ENCODE assay signal across 14 cellular contexts in genomic region chr2:144389151-144389929, GRCh38.
DNase-seq lines count a peak whose midpoint lies in the region; ATAC-seq and TF ChIP-seq lines count a peak whose summit lies in the region.
"Had no signal": no experiment of that assay in that cellular context is flagged by ENCODE, and none has a peak within 500 bp of the region (broad histone marks: within the 10 kb centered on the region; RNA-seq: fewer than 3 reads in every experiment).

No MANE protein-coding gene starts in this region.

- H3K27ac ChIP-seq in Panc1 (ENCODE audit: low read length) (peak overlapping the region; percentile 65; the same call in 1 of the 2 replicates), gastroesophageal sphincter (no peak overlapping the region)
- H3K27ac ChIP-seq: PC-9 had no signal

- H3K4me3 ChIP-seq in Caco-2 (ENCODE audit: low read depth, low read length) (peak overlapping the region; percentile 42), Panc1 (ENCODE audit: low read depth in 2 of 2, low read length in 2 of 2) (peak overlapping the region; percentile 55 to 76), gastroesophageal sphincter (peak overlapping the region; percentile 13 to 35), mucosa of descending colon (no peak overlapping the region)
- H3K4me3 ChIP-seq: cardiac muscle cell, PC-9 had no signal

- DNase-seq in Caco-2 (peak; percentile 24 to 46), Panc1 (ENCODE audit: low read depth, low spot score) (no peak), mucosa of descending colon (peak in 2 of 3 donors; percentile 31 to 54), NCI-H2171 (lab: John Stamatoyannopoulos, UW) (no peak), cerebellum (ENCODE audit: low spot score) (no peak), erythroblast (lab: John Stamatoyannopoulos, UW) (no peak)
- DNase-seq: activated T-cell treated with anti-CD3 and anti-CD28 coated beads, Interleukin-2, amount 50 U/mL, for 72 hours; NCI-H1048; substantia nigra had no signal

- no peaks in the 10 kb centered on the region for H3K4me1 Mint-ChIP-seq in Caco-2 (ENCODE audit: low read depth, unreplicated experiment)

- H3K27ac Mint-ChIP-seq in Caco-2 (ENCODE audit: unreplicated experiment): no peak overlapping the region
- H3K27ac Mint-ChIP-seq: activated T-cell treated with anti-CD3 and anti-CD28 coated beads, Interleukin-2, amount 50 U/mL, for 72 hours had no signal

- 0 out of 2 replicates have a peak, but pooled peaks cover 1% of the 10 kb centered on the region for H3K27me3 ChIP-seq in Caco-2 (replicated peaks; ENCODE audit: control insufficient read depth, insufficient read depth, low read length)
- peaks cover 5% of the 10 kb centered on the region for H3K27me3 ChIP-seq in Panc1 (ENCODE audit: control insufficient read depth, insufficient read depth, low read length)
- H3K27me3 ChIP-seq in gastroesophageal sphincter: no peaks in the 10 kb centered on the region
- H3K27me3 ChIP-seq: cardiac muscle cell had no signal

- POLR2A ChIA-PET in Caco-2 (lab: Charles Lee): no interaction called here
- POLR2A ChIA-PET in Panc1 (lab: Charles Lee): no interaction called here

- no peaks in the 10 kb centered on the region for H3K36me3 Mint-ChIP-seq in Caco-2 (ENCODE audit: insufficient read depth, unreplicated experiment)

- BruUV-seq in Caco-2 (replicated peaks; lab: Mats Ljungman, UMichigan) (no TSS peak), Panc1 (replicated peaks; lab: Mats Ljungman, UMichigan) (no TSS peak)

- WGBS in gastroesophageal sphincter (ENCODE audit: low coverage in 1 of 2), 2 donors: 68 to 88% methylated on average over 12 to 23 of the region's 37 CpGs

- in situ Hi-C loops in Panc1 (cut with HindIII; ENCODE audit: low pct_unique_long_range_greater_than_20kb, low sequenced_read_pairs): no loop called here

- H3K27me3 Mint-ChIP-seq in Caco-2 (ENCODE audit: insufficient read depth, unreplicated experiment): no peaks in the 10 kb centered on the region

- ATAC-seq in Panc1: peak; percentile 88
- no peak for ATAC-seq in gastroesophageal sphincter
- peak; percentile 73 for ATAC-seq in mucosa of descending colon
- no peak for ATAC-seq in GM18907 (IDR thresholded peaks at IDR 0.05; ENCODE audit: unreplicated experiment)
- ATAC-seq: activated T-cell treated with anti-CD3 and anti-CD28 coated beads, Interleukin-2, amount 50 U/mL, for 72 hours had no signal

- TF ChIP-seq CTCF in Caco-2 (IDR thresholded peaks at IDR 0.05; ENCODE audit: insufficient read depth in 1 of 2, low read depth in 1 of 2, low read length in 1 of 2, severe bottlenecking in 1 of 2, unreplicated experiment in 1 of 2): no peak
- TF ChIP-seq CTCF in Panc1 (IDR thresholded peaks at IDR 0.05): no peak
- TF ChIP-seq CTCF in gastroesophageal sphincter (IDR thresholded peaks at IDR 0.05): no peak
- no peak for TF ChIP-seq CTCF in mucosa of descending colon (IDR thresholded peaks at IDR 0.05)

- H3K36me3 ChIP-seq in Caco-2 (ENCODE audit: control insufficient read depth, insufficient read depth, low read length): no peaks in the 10 kb centered on the region
- no peaks in the 10 kb centered on the region for H3K36me3 ChIP-seq in Panc1 (ENCODE audit: control insufficient read depth, insufficient read depth, low read length)
- H3K36me3 ChIP-seq in gastroesophageal sphincter: peaks cover 0 to 17% of the 10 kb centered on the region in 2 donors
- H3K36me3 ChIP-seq in mucosa of descending colon (ENCODE audit: low read depth): no peaks in the 10 kb centered on the region

- H3K9me3 ChIP-seq in Caco-2 (no peaks in the 10 kb centered on the region), Panc1 (ENCODE audit: control insufficient read depth, insufficient read depth, low read depth, low read length) (no peaks in the 10 kb centered on the region), gastroesophageal sphincter (no peaks in the 10 kb centered on the region), mucosa of descending colon (no peaks in the 10 kb centered on the region)

- CTCF ChIA-PET in Caco-2 (lab: Charles Lee): no interaction called here
- CTCF ChIA-PET in Panc1 (lab: Charles Lee): no interaction called here

- no peak for TF ChIP-seq EP300 in gastroesophageal sphincter (IDR thresholded peaks at IDR 0.05)

- H3K4me1 ChIP-seq in Caco-2 (peaks cover 4% of the 10 kb centered on the region; the same call in 1 of the 2 replicates), Panc1 (ENCODE audit: control insufficient read depth, insufficient read depth, low read length) (no peaks in the 10 kb centered on the region), gastroesophageal sphincter (peaks cover 0 to 19% (median 2%) of the 10 kb centered on the region in 3 donors), mucosa of descending colon (ENCODE audit: low read depth) (no peaks in the 10 kb centered on the region)

- H3K9me3 Mint-ChIP-seq in Caco-2 (ENCODE audit: unreplicated experiment): no peaks in the 10 kb centered on the region
- H3K9me3 Mint-ChIP-seq: activated T-cell treated with anti-CD3 and anti-CD28 coated beads, Interleukin-2, amount 50 U/mL, for 72 hours; neural crest cell had no signal

- intact Hi-C loops in Caco-2 (cut with micrococcal nuclease; ENCODE audit: unreplicated experiment): no loop called here
- intact Hi-C loops in Panc1 (cut with micrococcal nuclease; ENCODE audit: unreplicated experiment): no loop called here
- intact Hi-C loops in mucosa of descending colon (cut with DNase I, micrococcal nuclease): no loop called here

- no peak overlapping the region for H3K4me3 Mint-ChIP-seq in Caco-2 (ENCODE audit: unreplicated experiment)
- H3K4me3 Mint-ChIP-seq: activated T-cell treated with anti-CD3 and anti-CD28 coated beads, Interleukin-2, amount 50 U/mL, for 72 hours; neural crest cell had no signal

- TF ChIP-seq POLR2A in gastroesophageal sphincter (IDR thresholded peaks at IDR 0.05) (no peak), erythroblast (IDR thresholded peaks at IDR 0.05; ENCODE audit: low read length) (no peak)

Comparison
In these comparisons a context has a peak if more than half of its experiments do, and no peak if none do; other contexts are left out.
1. DNase-seq: peak in Caco-2 (2 of 2) and mucosa of descending colon (2 of 3); none in Panc1 (single experiment), NCI-H2171 (single experiment), cerebellum (single experiment) and erythroblast (0 of 2).
2. ATAC-seq: peak in Panc1 (single experiment) and mucosa of descending colon (single experiment); none in gastroesophageal sphincter (single experiment) and GM18907 (single experiment).